Comparison of ENCODE assay signal across 9 cellular contexts in the genomic region with DNA sequence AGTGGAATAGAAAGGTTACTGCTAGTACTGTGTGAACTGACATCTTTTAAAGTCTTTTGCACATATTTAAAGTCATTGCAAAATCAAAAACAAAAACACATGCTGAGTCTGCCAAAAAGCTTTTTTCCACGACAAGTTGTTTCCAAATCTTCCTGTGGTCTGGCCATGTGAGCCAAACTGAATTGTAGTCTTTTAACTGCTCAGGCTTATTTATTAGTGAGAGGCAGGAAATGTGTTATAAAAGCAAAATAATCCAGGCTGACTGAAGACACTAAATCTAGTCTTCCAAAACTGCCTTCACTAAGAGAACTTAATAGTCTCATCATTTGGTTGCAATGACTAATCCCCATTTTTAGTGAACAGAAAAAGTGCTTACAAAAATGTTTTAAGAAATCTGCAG. TPM values are rescaled to one million over a fixed set of nuclear protein-coding genes. Genes with fewer than 3 reads are reported as not detected.
DNase-seq lines count a peak whose midpoint lies in the region; ATAC-seq and TF ChIP-seq lines count a peak whose summit lies in the region.
"Had no signal": no experiment of that assay in that cellular context is flagged by ENCODE, and none has a peak within 500 bp of the region (broad histone marks: within the 10 kb centered on the region; RNA-seq: fewer than 3 reads in every experiment).

No MANE protein-coding gene starts in this region.

- H3K4me1 ChIP-seq in BLaER1, result peaks cover 26% of the 10 kb centered on the region
- H3K4me1 ChIP-seq in Loucy (ENCODE audit: insufficient read depth, low read length, poor library complexity, severe bottlenecking), result peaks cover 31% of the 10 kb centered on the region
- H3K4me1 ChIP-seq in neural progenitor cell, result peaks cover 18% of the 10 kb centered on the region

- no peaks in the 10 kb centered on the region for H3K9me3 Mint-ChIP-seq in effector memory CD8-positive, alpha-beta T cell
- no peaks in the 10 kb centered on the region for H3K9me3 Mint-ChIP-seq in neural progenitor cell

- H3K27ac Mint-ChIP-seq in effector memory CD8-positive, alpha-beta T cell, result peak overlapping the region; percentile 36 to 97
- no peak overlapping the region for H3K27ac Mint-ChIP-seq in neural progenitor cell

- H3K79me2 ChIP-seq in Loucy (ENCODE audit: insufficient read depth, low read length) (peaks cover 32% of the 10 kb centered on the region), neural progenitor cell (ENCODE audit: low read depth) (peaks cover 54% of the 10 kb centered on the region)

- no peak for DNase-seq in effector memory CD8-positive, alpha-beta T cell
- DNase-seq in neural progenitor cell (ENCODE audit: low spot score), result no peak
- no peak for DNase-seq in KG1 (lab: John Stamatoyannopoulos, UW)
- no peak for DNase-seq in NCI-H774 (lab: John Stamatoyannopoulos, UW)
- no peak for DNase-seq in SW 1271 (lab: John Stamatoyannopoulos, UW)
- no peak for DNase-seq in activated CD4-positive, alpha-beta T cell treated with anti-CD3 and anti-CD28 coated beads for 48 hours
- DNase-seq: NCI-H446 had no signal

- H3K27ac ChIP-seq in BLaER1, result no peak overlapping the region
- H3K27ac ChIP-seq in neural progenitor cell, result no peak overlapping the region

- H3F3A ChIP-seq in Loucy (ENCODE audit: low read depth), result no peaks in the 10 kb centered on the region
- H3F3A ChIP-seq in neural progenitor cell (ENCODE audit: low read depth), result no peaks in the 10 kb centered on the region

- H3K9me2 ChIP-seq in Loucy (replicated peaks; ENCODE audit: low read depth, low read length), result no peaks in the 10 kb centered on the region

- H4K20me1 ChIP-seq in BLaER1 (no peaks in the 10 kb centered on the region; the same call in 1 of the 2 replicates), Loucy (ENCODE audit: insufficient read depth, low read length, poor library complexity, severe bottlenecking) (peaks cover 27% of the 10 kb centered on the region), neural progenitor cell (ENCODE audit: low read depth) (peaks cover 9% of the 10 kb centered on the region)

- no peak for TF ChIP-seq CTCF in Loucy (conservative IDR thresholded peaks at IDR 0.05; ENCODE audit: low read length)
- no peak for TF ChIP-seq CTCF in neural progenitor cell (IDR thresholded peaks at IDR 0.05)

- H2AFZ ChIP-seq in Loucy (ENCODE audit: low read length), result no peak overlapping the region
- H2AFZ ChIP-seq in neural progenitor cell (replicated peaks), result no peak overlapping the region

- peaks cover 31% of the 10 kb centered on the region for H3K36me3 ChIP-seq in BLaER1
- H3K36me3 ChIP-seq in Loucy (ENCODE audit: insufficient read depth, low read length), result no peaks in the 10 kb centered on the region
- peaks cover 8% of the 10 kb centered on the region for H3K36me3 ChIP-seq in neural progenitor cell

- ATAC-seq in effector memory CD8-positive, alpha-beta T cell (replicated peaks), result no peak

- peak overlapping the region; percentile 85 to 95 for H3K4me3 Mint-ChIP-seq in effector memory CD8-positive, alpha-beta T cell
- peak overlapping the region; percentile 30 for H3K4me3 Mint-ChIP-seq in neural progenitor cell

- H3K9ac ChIP-seq in BLaER1 (no peak overlapping the region), Loucy (ENCODE audit: low read depth, low read length, poor library complexity, severe bottlenecking) (peak overlapping the region; percentile 98), neural progenitor cell (no peak overlapping the region)

- H3K27me3 Mint-ChIP-seq in effector memory CD8-positive, alpha-beta T cell, result no peaks in the 10 kb centered on the region
- no peaks in the 10 kb centered on the region for H3K27me3 Mint-ChIP-seq in neural progenitor cell (ENCODE audit: insufficient read depth, low read depth)

- H3K27me3 ChIP-seq in BLaER1 (no peaks in the 10 kb centered on the region), Loucy (ENCODE audit: insufficient read depth, low read length, poor library complexity, severe bottlenecking) (peaks cover 6% of the 10 kb centered on the region), neural progenitor cell (no peaks in the 10 kb centered on the region)

- H3K4me2 ChIP-seq in BLaER1 (peak overlapping the region; percentile 96; the same call in 1 of the 2 replicates), Loucy (ENCODE audit: low read depth, low read length, poor library complexity, severe bottlenecking) (peak overlapping the region; percentile 95), neural progenitor cell (peak overlapping the region; percentile 76)

- H3K9me3 ChIP-seq in BLaER1 (no peaks in the 10 kb centered on the region), Loucy (ENCODE audit: insufficient read depth, low read depth, low read length) (no peaks in the 10 kb centered on the region), neural progenitor cell (ENCODE audit: low read depth) (no peaks in the 10 kb centered on the region)

- H3K36me3 Mint-ChIP-seq in effector memory CD8-positive, alpha-beta T cell (ENCODE audit: insufficient read depth), result peaks cover 25% of the 10 kb centered on the region
- peaks cover 13% of the 10 kb centered on the region for H3K36me3 Mint-ChIP-seq in neural progenitor cell

- H3K4me3 ChIP-seq in BLaER1 (no peak overlapping the region), Loucy (ENCODE audit: low read length, poor library complexity, severe bottlenecking) (peak overlapping the region; percentile 94), neural progenitor cell (no peak overlapping the region)

- H3K4me1 Mint-ChIP-seq in effector memory CD8-positive, alpha-beta T cell (ENCODE audit: low read depth in 2 of 2), result peaks cover 26 to 53% of the 10 kb centered on the region in 2 donors
- H3K4me1 Mint-ChIP-seq in neural progenitor cell, result peaks cover 27% of the 10 kb centered on the region

RNA-seq across cellular contexts. Expression of a gene that starts 2.3 kb away (rescaled TPM):
- 24.8 and 33.9 TPM in 2 replicates for total RNA-seq in neural progenitor cell (ENCODE audit: low replicate concordance)

RNA-seq across cellular contexts. Expression of a gene that starts 14.3 kb away (rescaled TPM):
- not detected in 2 replicates for total RNA-seq in neural progenitor cell (ENCODE audit: low replicate concordance)

RNA-seq across cellular contexts. Expression of a gene that starts 37.0 kb away (rescaled TPM):
- total RNA-seq in neural progenitor cell (ENCODE audit: low replicate concordance), result not detected in 2 replicates
